In genomic region chr1:7288992-7289391, GRCh38 we compare ENCODE assay signal across 6 cellular contexts.
"Had no signal": no experiment of that assay in that cellular context is flagged by ENCODE, and none has a peak within 500 bp of the region (broad histone marks: within the 10 kb centered on the region; RNA-seq: fewer than 3 reads in every experiment).

No MANE protein-coding gene starts in this region.

- H3K9me3 ChIP-seq: HAP-1 had no signal

- H3K27ac ChIP-seq: GM23248 had no signal

- H3K4me3 ChIP-seq: GM23248, HAP-1, K562 had no signal

- H3K36me3 ChIP-seq: HAP-1 had no signal

- H3K4me1 ChIP-seq: HAP-1 had no signal

- H3K9ac ChIP-seq: GM23248 had no signal

- ATAC-seq: K562 had no signal

- DNase-seq: GM23248, GOT3, H7, IMR-90 had no signal
